In genomic region chr13:51745236-51745635, GRCh38 we compare ENCODE assay signal across 6 cellular contexts.
"Had no signal": no experiment of that assay in that cellular context is flagged by ENCODE, and none has a peak within 500 bp of the region (broad histone marks: within the 10 kb centered on the region; RNA-seq: fewer than 3 reads in every experiment).

No MANE protein-coding gene starts in this region.

- H3K36me3 ChIP-seq: HAP-1 had no signal

- DNase-seq: GOT3, H7, HFFc6 had no signal

- FAIRE-seq: HepG2 had no signal

- H3K4me1 ChIP-seq: HAP-1 had no signal

- H3K4me3 ChIP-seq: HAP-1 had no signal

- H3K27ac ChIP-seq: HL-60 had no signal
